ENCODE assay signal across 1 cellular context in genomic region chr22:30841264-30841663, GRCh38.
TF ChIP-seq lines count a peak whose summit lies in the region.

No MANE protein-coding gene starts in this region.

TF ChIP-seq in IMR-90, 13 proteins besides CTCF, POLR2A, EP300 and RAD21:
- no peak for TF ChIP-seq RFX5 (IDR thresholded peaks at IDR 0.05; ENCODE audit: low read depth, low read length)
- 0 out of 2 replicates have a peak, but pooled peaks have one; percentile 10 for TF ChIP-seq CEBPB (IDR thresholded peaks at IDR 0.05; ENCODE audit: low read depth, low read length)
